ENCODE assay signal across 19 cellular contexts in genomic region chr1:214364335-214364734, GRCh38.
A peak's percentile ranks its signal among the peaks of the same experiment; 100 is the strongest.
DNase-seq lines count a peak whose midpoint lies in the region; ATAC-seq and TF ChIP-seq lines count a peak whose summit lies in the region.
"Had no signal": no experiment of that assay in that cellular context is flagged by ENCODE, and none has a peak within 500 bp of the region (broad histone marks: within the 10 kb centered on the region; RNA-seq: fewer than 3 reads in every experiment).

No MANE protein-coding gene starts in this region.

- H3K14ac ChIP-seq in mesenchymal stem cell (ENCODE audit: low read length in 2 of 2), result no peak overlapping the region

- peaks cover 18% of the 10 kb centered on the region for H3K79me1 ChIP-seq in mesenchymal stem cell (replicated peaks; ENCODE audit: low read length, poor library complexity, severe bottlenecking)

- no peak overlapping the region for H2AFZ ChIP-seq in mesenchymal stem cell (ENCODE audit: low read depth, low read length)

- H3K4ac ChIP-seq in mesenchymal stem cell (ENCODE audit: low read depth in 1 of 2, low read length in 2 of 2), result no peak overlapping the region

- peak; percentile 77 for ATAC-seq in Right ventricle myocardium inferior
- ATAC-seq in GM18517 (IDR thresholded peaks at IDR 0.05; ENCODE audit: unreplicated experiment), result no peak
- ATAC-seq: A549; naive thymus-derived CD8-positive, alpha-beta T cell had no signal

- POLR2A ChIA-PET in A673 (lab: Charles Lee; ENCODE audit: low non-redundant PET), result no interaction called here

- H4K8ac ChIP-seq in mesenchymal stem cell (ENCODE audit: low read length), result peak overlapping the region; percentile 38

- no peaks in the 10 kb centered on the region for H3K27me3 ChIP-seq in mesenchymal stem cell (ENCODE audit: control insufficient read depth in 1 of 2, insufficient read depth in 1 of 2, low read length in 2 of 2)
- no peaks in the 10 kb centered on the region for H3K27me3 ChIP-seq in A673 (replicated peaks; ENCODE audit: insufficient read depth, low read depth, low read length, poor library complexity)
- H3K27me3 ChIP-seq: testis had no signal

- H2BK120ac ChIP-seq in mesenchymal stem cell (ENCODE audit: low read depth, low read length), result no peak overlapping the region

- H2BK12ac ChIP-seq in mesenchymal stem cell (ENCODE audit: low read length in 2 of 2), result peak overlapping the region in 1 of 2 experiments; percentile 15

- peaks cover 51 to 61% of the 10 kb centered on the region in 2 experiments for H3K36me3 ChIP-seq in mesenchymal stem cell (ENCODE audit: control insufficient read depth in 1 of 2, insufficient read depth in 2 of 2, low read depth in 1 of 2, low read length in 2 of 2)
- H3K36me3 ChIP-seq in A673 (ENCODE audit: insufficient read depth, low read length, poor library complexity, severe bottlenecking), result peaks cover 84% of the 10 kb centered on the region

- no TSS peak for BruUV-seq in A673 (replicated peaks; lab: Mats Ljungman, UMichigan)

- 81% methylated on average over 11 of the region's 11 CpGs for WGBS in mesenchymal stem cell

- H3K18ac ChIP-seq in mesenchymal stem cell (ENCODE audit: low read depth in 1 of 2, low read length in 2 of 2), result peak overlapping the region in 1 of 2 experiments; percentile 6

- intact Hi-C loops in Right ventricle myocardium inferior (cut with DNase I), result loop anchor here (10.0 kb wide), 1 partner anchor 190 kb away; the partner anchor contains the start of gene PTPN14
- intact Hi-C loops in cardiac septum (cut with DNase I), result no loop called here
- intact Hi-C loops in A673 (cut with micrococcal nuclease; ENCODE audit: unreplicated experiment), result no loop called here

- peaks cover 8% of the 10 kb centered on the region for H3K4me1 ChIP-seq in mesenchymal stem cell (ENCODE audit: control insufficient read depth, insufficient read depth, low read depth, low read length)
- H3K4me1 ChIP-seq in A673 (ENCODE audit: insufficient read depth, low read length, poor library complexity, severe bottlenecking), result peaks cover 9% of the 10 kb centered on the region
- H3K4me1 ChIP-seq: A549, testis had no signal

- no peak overlapping the region for H2AK5ac ChIP-seq in mesenchymal stem cell (ENCODE audit: low read length, severe bottlenecking)

- peak overlapping the region; percentile 37 for H3K9ac ChIP-seq in mesenchymal stem cell (ENCODE audit: low read length)
- H3K9ac ChIP-seq: KMS-11 had no signal

- no peak overlapping the region for H4K91ac ChIP-seq in mesenchymal stem cell (ENCODE audit: low read length)

- H2BK5ac ChIP-seq in mesenchymal stem cell (ENCODE audit: low read depth, low read length, poor library complexity, severe bottlenecking), result no peak overlapping the region

- H3K4me2 ChIP-seq in mesenchymal stem cell (ENCODE audit: low read length, poor library complexity, severe bottlenecking), result no peak overlapping the region
- H3K4me2 ChIP-seq: A549, KMS-11 had no signal

- DNase-seq in Right ventricle myocardium inferior (ENCODE audit: missing footprints) (peak; percentile 67), cardiac septum (ENCODE audit: low spot score) (no peak), fibroblast of pulmonary artery (ENCODE audit: low read depth) (peak; percentile 45), mesenchymal stem cell (no peak), NCI-H1694 treated with DMSO at 0.1 percent for 48 hours (lab: John Stamatoyannopoulos, UW) (no peak), NCI-H128 (lab: John Stamatoyannopoulos, UW; ENCODE audit: unreplicated experiment) (no peak), A673 (ENCODE audit: low spot score) (no peak)
- DNase-seq: activated CD4-positive, alpha-beta T cell treated with anti-CD3 and anti-CD28 coated beads, Interleukin-2, amount 50 U/mL, for 1 hour; activated naive CD4-positive, alpha-beta T cell treated with Interleukin-2 at 50 U/mL for 16 hours; cortex of kidney; immature natural killer cell; mammary epithelial cell; naive thymus-derived CD8-positive, alpha-beta T cell; NCI-H1436 treated with DMSO at 0.1 percent for 48 hours; NCI-H226; testis had no signal

- CTCF ChIA-PET in A673 (lab: Charles Lee), result no interaction called here

- no peak overlapping the region for H3K23ac ChIP-seq in mesenchymal stem cell (ENCODE audit: low read length in 2 of 2)

- H3K4me3 ChIP-seq in fibroblast of pulmonary artery (replicated peaks; ENCODE audit: low read depth, low read length) (no peak overlapping the region), mesenchymal stem cell (ENCODE audit: insufficient read depth in 1 of 2, low read depth in 1 of 2, low read length in 2 of 2) (peak overlapping the region in 1 of 2 experiments; percentile 48), A673 (ENCODE audit: low read depth, low read length, poor library complexity, severe bottlenecking) (no peak overlapping the region)
- H3K4me3 ChIP-seq: A549, testis had no signal

- H2BK15ac ChIP-seq in mesenchymal stem cell (ENCODE audit: low read depth, poor library complexity, severe bottlenecking), result no peak overlapping the region

- H3K9me3 ChIP-seq in mesenchymal stem cell (ENCODE audit: control insufficient read depth, low read length) (no peaks in the 10 kb centered on the region), A673 (ENCODE audit: low read depth, low read length, poor library complexity, severe bottlenecking) (no peaks in the 10 kb centered on the region)
- H3K9me3 ChIP-seq: A549, testis had no signal

- peak overlapping the region; percentile 8 for H3K27ac ChIP-seq in mesenchymal stem cell (ENCODE audit: low read length, poor library complexity, severe bottlenecking)
- H3K27ac ChIP-seq in A673 (ENCODE audit: low read depth, low read length, poor library complexity, severe bottlenecking), result no peak overlapping the region
- H3K27ac ChIP-seq: A549, KMS-11, testis had no signal

- TF ChIP-seq CTCF in fibroblast of pulmonary artery (IDR thresholded peaks at IDR 0.05; ENCODE audit: low read length, missing control alignments) (no peak), A673 (conservative IDR thresholded peaks at IDR 0.05; ENCODE audit: low read depth, low read length) (no peak)

Comparison
In these comparisons a context has a peak if more than half of its experiments do, and no peak if none do; other contexts are left out.
1. DNase-seq: peak in Right ventricle myocardium inferior (single experiment) and fibroblast of pulmonary artery (single experiment); none in cardiac septum (single experiment), mesenchymal stem cell (single experiment), NCI-H1694 treated with DMSO at 0.1 percent for 48 hours (single experiment), NCI-H128 (single experiment) and A673 (single experiment).